ENCODE assay signal across 8 cellular contexts in genomic region chr1:54407957-54408700, GRCh38. TPM values are rescaled to one million over a fixed set of nuclear protein-coding genes. Genes with fewer than 3 reads are reported as not detected.
A peak's percentile ranks its signal among the peaks of the same experiment; 100 is the strongest.
DNase-seq lines count a peak whose midpoint lies in the region; TF ChIP-seq lines count a peak whose summit lies in the region.

No MANE protein-coding gene starts in this region.

- H3K4me3 ChIP-seq in OCI-LY7 (ENCODE audit: low read depth, low read length, poor library complexity, severe bottlenecking) (peak overlapping the region; percentile 91), mononuclear cell (ENCODE audit: low read length) (peak overlapping the region; percentile 4), urinary bladder (ENCODE audit: low read depth, low read length) (no peak overlapping the region)

- H3K27ac Mint-ChIP-seq in chondrocyte (ENCODE audit: unreplicated experiment) = peak overlapping the region; percentile 45

- peak overlapping the region; percentile 83 for H3K4me3 Mint-ChIP-seq in chondrocyte (ENCODE audit: unreplicated experiment)

- peaks cover 39% of the 10 kb centered on the region for H3K4me1 Mint-ChIP-seq in chondrocyte (ENCODE audit: low read depth)

- H3K27me3 ChIP-seq in mononuclear cell (ENCODE audit: insufficient read depth, low read length) = no peaks in the 10 kb centered on the region

- H3K4me2 ChIP-seq in OCI-LY7 (ENCODE audit: low read length) = peak overlapping the region; percentile 90

- peaks cover 12% of the 10 kb centered on the region; the same call in 1 of the 2 replicates for H3K79me2 ChIP-seq in OCI-LY7 (ENCODE audit: insufficient read depth, low read depth, low read length)

- DNase-seq in NCI-H1694 treated with DMSO at 0.1 percent for 48 hours (lab: John Stamatoyannopoulos, UW) = peak; percentile 31
- DNase-seq in NCI-H1694 (lab: John Stamatoyannopoulos, UW) = no peak
- DNase-seq in OCI-LY7 (ENCODE audit: low spot score) = no peak
- no peak for DNase-seq in chondrocyte (ENCODE audit: low spot score)
- DNase-seq in stimulated activated CD4-positive, alpha-beta T cell treated with anti-CD3 and anti-CD28 coated beads, Interleukin-4, amount 100 ng/mL, for 4 hours = no peak
- no peak for DNase-seq in pons (ENCODE audit: low spot score)

- no peaks in the 10 kb centered on the region for H3K9me3 Mint-ChIP-seq in chondrocyte (ENCODE audit: low read depth)

- intact Hi-C loops in OCI-LY7 (cut with micrococcal nuclease; ENCODE audit: unreplicated experiment) = loop anchor here (1.0 to 5.0 kb wide), 6 partner anchors 32 to 206 kb away; partner anchors contain the start of genes CYB5RL and MRPL37

- H3K9me3 ChIP-seq in OCI-LY7 (ENCODE audit: low read length) (no peaks in the 10 kb centered on the region), mononuclear cell (ENCODE audit: low read depth, low read length) (no peaks in the 10 kb centered on the region)

- no TSS peak for BruUV-seq in OCI-LY7 (replicated peaks; lab: Mats Ljungman, UMichigan)

- peak overlapping the region; percentile 60; the same call in 1 of the 2 replicates for H2AFZ ChIP-seq in OCI-LY7 (ENCODE audit: low read length)

- no peaks in the 10 kb centered on the region for H3K36me3 Mint-ChIP-seq in chondrocyte (ENCODE audit: low read depth)

- POLR2A ChIA-PET in OCI-LY7 (lab: Charles Lee) = interaction anchor here (0.6 to 2.3 kb wide), 5 partner anchors 20 to 79 kb away, joined by 3 to 32 read pairs (median 5); no protein-coding TSS in a partner anchor

- H3K36me3 ChIP-seq in OCI-LY7 (ENCODE audit: insufficient read depth, low read length) (peaks cover 5% of the 10 kb centered on the region; the same call in 1 of the 2 replicates), urinary bladder (ENCODE audit: insufficient read depth) (no peaks in the 10 kb centered on the region)

- peaks cover 47% of the 10 kb centered on the region for H3K4me1 ChIP-seq in OCI-LY7 (ENCODE audit: insufficient read depth, low read length, poor library complexity, severe bottlenecking)
- H3K4me1 ChIP-seq in mononuclear cell (ENCODE audit: insufficient read depth, low read length) = peaks cover 50% of the 10 kb centered on the region
- peaks cover 2% of the 10 kb centered on the region for H3K4me1 ChIP-seq in urinary bladder (ENCODE audit: insufficient read depth)

- 33% methylated on average over 10 of the region's 10 CpGs for WGBS in urinary bladder

- H3K27ac ChIP-seq in OCI-LY7 (ENCODE audit: low read depth, low read length, poor library complexity, severe bottlenecking) (peak overlapping the region; percentile 87), urinary bladder (ENCODE audit: low read depth) (peak overlapping the region; percentile 92)

- no peaks in the 10 kb centered on the region; the same call in 1 of the 2 replicates for H4K20me1 ChIP-seq in OCI-LY7 (ENCODE audit: insufficient read depth, low read length)

- no peaks in the 10 kb centered on the region for H3K27me3 Mint-ChIP-seq in chondrocyte (ENCODE audit: low read depth)

- CTCF ChIA-PET in OCI-LY7 (lab: Charles Lee; ENCODE audit: unreplicated experiment) = interaction anchor here (1.0 kb wide), 1 partner anchor 135 kb away, joined by 4 read pairs; no protein-coding TSS in a partner anchor

- H3K9me2 ChIP-seq in OCI-LY7 (ENCODE audit: insufficient read depth, low read length) = no peaks in the 10 kb centered on the region

- TF ChIP-seq CTCF in OCI-LY7 (conservative IDR thresholded peaks at IDR 0.05; ENCODE audit: low read length) (no peak), chondrocyte (IDR thresholded peaks at IDR 0.05) (no peak)

RNA-seq across cellular contexts. Expression of gene SSBP3, which starts 1.9 kb away (rescaled TPM):
- 11.2 and 16.5 TPM in 2 replicates for total RNA-seq in OCI-LY7 (2014; rRNA removed; shearing (Covaris generic))
- total RNA-seq in OCI-LY7 (2022) = 44.9 and 53.2 TPM in 2 replicates
- 22.0 to 41.2 TPM (median 26.2 TPM) in 3 replicates for total RNA-seq in chondrocyte
- 20.8 TPM for total RNA-seq in mononuclear cell
- 21.7 TPM for total RNA-seq in urinary bladder
- 59.1 TPM for polyA plus RNA-seq in urinary bladder
